In the genomic region with DNA sequence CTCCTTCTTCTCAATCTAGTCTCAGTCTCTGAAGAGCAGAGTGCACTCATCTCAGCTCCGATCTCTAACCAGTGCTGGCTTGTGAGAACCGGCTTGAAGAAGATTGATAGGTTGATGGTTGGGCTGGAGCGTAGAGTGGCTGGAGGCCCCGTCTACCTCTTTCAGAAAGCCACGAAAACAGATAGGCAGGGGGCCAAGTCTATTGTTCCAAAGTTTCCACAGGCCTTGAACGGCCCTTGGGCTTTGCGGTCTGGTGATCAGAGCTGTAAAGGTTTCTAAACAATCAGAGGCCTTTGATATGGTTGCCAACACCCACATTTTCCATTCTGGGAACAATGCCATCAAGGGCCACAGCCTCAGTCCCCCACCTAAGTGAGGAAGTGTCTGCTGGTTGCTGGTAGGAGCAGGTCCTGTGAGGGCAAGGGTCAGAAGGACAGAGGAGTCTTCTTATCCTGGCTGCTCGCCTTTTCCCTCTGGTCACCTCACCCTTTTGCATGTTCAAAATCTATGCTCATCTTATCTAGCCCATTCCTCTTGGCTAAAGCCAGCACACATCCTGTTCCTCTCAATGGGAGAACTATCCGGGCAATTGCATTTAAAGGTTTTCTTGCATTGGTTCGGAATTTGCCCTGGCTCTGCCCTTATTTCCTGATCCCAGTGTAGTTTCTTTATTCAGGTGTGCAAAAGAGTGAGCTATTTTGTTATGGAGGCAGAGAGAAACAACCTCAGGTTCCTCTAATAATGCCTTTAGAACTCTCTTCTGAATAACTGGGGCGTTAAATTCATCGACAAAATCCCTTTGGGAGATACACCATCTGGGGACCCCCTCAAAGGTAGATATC, we compare ENCODE assay signal across 1 cellular context.
TF ChIP-seq lines count a peak whose summit lies in the region.

No MANE protein-coding gene starts in this region.

TF ChIP-seq in K562, 482 proteins besides CTCF, POLR2A, EP300 and RAD21 (continued from another document and continues in another):
- TF ChIP-seq, protein P1, sequence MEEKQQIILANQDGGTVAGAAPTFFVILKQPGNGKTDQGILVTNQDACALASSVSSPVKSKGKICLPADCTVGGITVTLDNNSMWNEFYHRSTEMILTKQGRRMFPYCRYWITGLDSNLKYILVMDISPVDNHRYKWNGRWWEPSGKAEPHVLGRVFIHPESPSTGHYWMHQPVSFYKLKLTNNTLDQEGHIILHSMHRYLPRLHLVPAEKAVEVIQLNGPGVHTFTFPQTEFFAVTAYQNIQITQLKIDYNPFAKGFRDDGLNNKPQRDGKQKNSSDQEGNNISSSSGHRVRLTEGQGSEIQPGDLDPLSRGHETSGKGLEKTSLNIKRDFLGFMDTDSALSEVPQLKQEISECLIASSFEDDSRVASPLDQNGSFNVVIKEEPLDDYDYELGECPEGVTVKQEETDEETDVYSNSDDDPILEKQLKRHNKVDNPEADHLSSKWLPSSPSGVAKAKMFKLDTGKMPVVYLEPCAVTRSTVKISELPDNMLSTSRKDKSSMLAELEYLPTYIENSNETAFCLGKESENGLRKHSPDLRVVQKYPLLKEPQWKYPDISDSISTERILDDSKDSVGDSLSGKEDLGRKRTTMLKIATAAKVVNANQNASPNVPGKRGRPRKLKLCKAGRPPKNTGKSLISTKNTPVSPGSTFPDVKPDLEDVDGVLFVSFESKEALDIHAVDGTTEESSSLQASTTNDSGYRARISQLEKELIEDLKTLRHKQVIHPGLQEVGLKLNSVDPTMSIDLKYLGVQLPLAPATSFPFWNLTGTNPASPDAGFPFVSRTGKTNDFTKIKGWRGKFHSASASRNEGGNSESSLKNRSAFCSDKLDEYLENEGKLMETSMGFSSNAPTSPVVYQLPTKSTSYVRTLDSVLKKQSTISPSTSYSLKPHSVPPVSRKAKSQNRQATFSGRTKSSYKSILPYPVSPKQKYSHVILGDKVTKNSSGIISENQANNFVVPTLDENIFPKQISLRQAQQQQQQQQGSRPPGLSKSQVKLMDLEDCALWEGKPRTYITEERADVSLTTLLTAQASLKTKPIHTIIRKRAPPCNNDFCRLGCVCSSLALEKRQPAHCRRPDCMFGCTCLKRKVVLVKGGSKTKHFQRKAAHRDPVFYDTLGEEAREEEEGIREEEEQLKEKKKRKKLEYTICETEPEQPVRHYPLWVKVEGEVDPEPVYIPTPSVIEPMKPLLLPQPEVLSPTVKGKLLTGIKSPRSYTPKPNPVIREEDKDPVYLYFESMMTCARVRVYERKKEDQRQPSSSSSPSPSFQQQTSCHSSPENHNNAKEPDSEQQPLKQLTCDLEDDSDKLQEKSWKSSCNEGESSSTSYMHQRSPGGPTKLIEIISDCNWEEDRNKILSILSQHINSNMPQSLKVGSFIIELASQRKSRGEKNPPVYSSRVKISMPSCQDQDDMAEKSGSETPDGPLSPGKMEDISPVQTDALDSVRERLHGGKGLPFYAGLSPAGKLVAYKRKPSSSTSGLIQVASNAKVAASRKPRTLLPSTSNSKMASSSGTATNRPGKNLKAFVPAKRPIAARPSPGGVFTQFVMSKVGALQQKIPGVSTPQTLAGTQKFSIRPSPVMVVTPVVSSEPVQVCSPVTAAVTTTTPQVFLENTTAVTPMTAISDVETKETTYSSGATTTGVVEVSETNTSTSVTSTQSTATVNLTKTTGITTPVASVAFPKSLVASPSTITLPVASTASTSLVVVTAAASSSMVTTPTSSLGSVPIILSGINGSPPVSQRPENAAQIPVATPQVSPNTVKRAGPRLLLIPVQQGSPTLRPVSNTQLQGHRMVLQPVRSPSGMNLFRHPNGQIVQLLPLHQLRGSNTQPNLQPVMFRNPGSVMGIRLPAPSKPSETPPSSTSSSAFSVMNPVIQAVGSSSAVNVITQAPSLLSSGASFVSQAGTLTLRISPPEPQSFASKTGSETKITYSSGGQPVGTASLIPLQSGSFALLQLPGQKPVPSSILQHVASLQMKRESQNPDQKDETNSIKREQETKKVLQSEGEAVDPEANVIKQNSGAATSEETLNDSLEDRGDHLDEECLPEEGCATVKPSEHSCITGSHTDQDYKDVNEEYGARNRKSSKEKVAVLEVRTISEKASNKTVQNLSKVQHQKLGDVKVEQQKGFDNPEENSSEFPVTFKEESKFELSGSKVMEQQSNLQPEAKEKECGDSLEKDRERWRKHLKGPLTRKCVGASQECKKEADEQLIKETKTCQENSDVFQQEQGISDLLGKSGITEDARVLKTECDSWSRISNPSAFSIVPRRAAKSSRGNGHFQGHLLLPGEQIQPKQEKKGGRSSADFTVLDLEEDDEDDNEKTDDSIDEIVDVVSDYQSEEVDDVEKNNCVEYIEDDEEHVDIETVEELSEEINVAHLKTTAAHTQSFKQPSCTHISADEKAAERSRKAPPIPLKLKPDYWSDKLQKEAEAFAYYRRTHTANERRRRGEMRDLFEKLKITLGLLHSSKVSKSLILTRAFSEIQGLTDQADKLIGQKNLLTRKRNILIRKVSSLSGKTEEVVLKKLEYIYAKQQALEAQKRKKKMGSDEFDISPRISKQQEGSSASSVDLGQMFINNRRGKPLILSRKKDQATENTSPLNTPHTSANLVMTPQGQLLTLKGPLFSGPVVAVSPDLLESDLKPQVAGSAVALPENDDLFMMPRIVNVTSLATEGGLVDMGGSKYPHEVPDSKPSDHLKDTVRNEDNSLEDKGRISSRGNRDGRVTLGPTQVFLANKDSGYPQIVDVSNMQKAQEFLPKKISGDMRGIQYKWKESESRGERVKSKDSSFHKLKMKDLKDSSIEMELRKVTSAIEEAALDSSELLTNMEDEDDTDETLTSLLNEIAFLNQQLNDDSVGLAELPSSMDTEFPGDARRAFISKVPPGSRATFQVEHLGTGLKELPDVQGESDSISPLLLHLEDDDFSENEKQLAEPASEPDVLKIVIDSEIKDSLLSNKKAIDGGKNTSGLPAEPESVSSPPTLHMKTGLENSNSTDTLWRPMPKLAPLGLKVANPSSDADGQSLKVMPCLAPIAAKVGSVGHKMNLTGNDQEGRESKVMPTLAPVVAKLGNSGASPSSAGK (IDR thresholded peaks at IDR 0.05), result no peak
- TF ChIP-seq FOXK2 (conservative IDR thresholded peaks at IDR 0.05 in 1 of 2, IDR thresholded peaks at IDR 0.05 in 1 of 2; ENCODE audit: low read depth in 2 of 2), result 0 out of 4 replicates have a peak, but pooled peaks of 1 of the 2 experiments have one; percentile 12
- no peak for TF ChIP-seq ZNF121 (CRISPR knock-in tag; conservative IDR thresholded peaks at IDR 0.05)
- no peak for TF ChIP-seq LARP7 (IDR thresholded peaks at IDR 0.05)
- TF ChIP-seq ZNF175 (CRISPR knock-in tag; IDR thresholded peaks at IDR 0.05; ENCODE audit: low read depth), result no peak
- TF ChIP-seq GTF2A2 (tag; IDR thresholded peaks at IDR 0.05), result no peak
- TF ChIP-seq BMI1 (IDR thresholded peaks at IDR 0.05; ENCODE audit: low read length), result no peak
- no peak for TF ChIP-seq HCFC1 (IDR thresholded peaks at IDR 0.05; ENCODE audit: low read depth, low read length)
- TF ChIP-seq RHOXF2B (CRISPR knock-in tag; conservative IDR thresholded peaks at IDR 0.05), result no peak
- TF ChIP-seq, protein P2, sequence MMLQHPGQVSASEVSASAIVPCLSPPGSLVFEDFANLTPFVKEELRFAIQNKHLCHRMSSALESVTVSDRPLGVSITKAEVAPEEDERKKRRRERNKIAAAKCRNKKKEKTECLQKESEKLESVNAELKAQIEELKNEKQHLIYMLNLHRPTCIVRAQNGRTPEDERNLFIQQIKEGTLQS (IDR thresholded peaks at IDR 0.05), result no peak
- TF ChIP-seq, protein P2 (CRISPR knock-in tag; conservative IDR thresholded peaks at IDR 0.05), result peak; percentile 72; the same call in 1 of the 2 replicates
- peak; percentile 96; the same call in 1 of the 2 replicates for TF ChIP-seq ESRRA (IDR thresholded peaks at IDR 0.05; ENCODE audit: borderline replicate concordance, low read depth)
- TF ChIP-seq HNRNPH1 (optimal IDR thresholded peaks at IDR 0.05; ENCODE audit: low read depth, low read length), result no peak
- TF ChIP-seq ZNF830 (CRISPR knock-in tag; IDR thresholded peaks at IDR 0.05), result no peak
- TF ChIP-seq, protein P3, sequence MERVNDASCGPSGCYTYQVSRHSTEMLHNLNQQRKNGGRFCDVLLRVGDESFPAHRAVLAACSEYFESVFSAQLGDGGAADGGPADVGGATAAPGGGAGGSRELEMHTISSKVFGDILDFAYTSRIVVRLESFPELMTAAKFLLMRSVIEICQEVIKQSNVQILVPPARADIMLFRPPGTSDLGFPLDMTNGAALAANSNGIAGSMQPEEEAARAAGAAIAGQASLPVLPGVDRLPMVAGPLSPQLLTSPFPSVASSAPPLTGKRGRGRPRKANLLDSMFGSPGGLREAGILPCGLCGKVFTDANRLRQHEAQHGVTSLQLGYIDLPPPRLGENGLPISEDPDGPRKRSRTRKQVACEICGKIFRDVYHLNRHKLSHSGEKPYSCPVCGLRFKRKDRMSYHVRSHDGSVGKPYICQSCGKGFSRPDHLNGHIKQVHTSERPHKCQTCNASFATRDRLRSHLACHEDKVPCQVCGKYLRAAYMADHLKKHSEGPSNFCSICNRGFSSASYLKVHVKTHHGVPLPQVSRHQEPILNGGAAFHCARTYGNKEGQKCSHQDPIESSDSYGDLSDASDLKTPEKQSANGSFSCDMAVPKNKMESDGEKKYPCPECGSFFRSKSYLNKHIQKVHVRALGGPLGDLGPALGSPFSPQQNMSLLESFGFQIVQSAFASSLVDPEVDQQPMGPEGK (CRISPR knock-in tag; IDR thresholded peaks at IDR 0.05; ENCODE audit: borderline replicate concordance), result no peak
- TF ChIP-seq THRAP3 (IDR thresholded peaks at IDR 0.05; ENCODE audit: borderline replicate concordance), result no peak
- TF ChIP-seq RBFOX2 (IDR thresholded peaks at IDR 0.05; ENCODE audit: low read depth, low read length), result no peak
- TF ChIP-seq RBM39 (optimal IDR thresholded peaks at IDR 0.05; ENCODE audit: low read depth, low read length), result no peak
- peak; percentile 91 for TF ChIP-seq HMG20A (CRISPR knock-in tag; conservative IDR thresholded peaks at IDR 0.05)
- no peak for TF ChIP-seq NFE2L1 (tag; IDR thresholded peaks at IDR 0.05; ENCODE audit: borderline replicate concordance, low read depth)
- peak; percentile 8; the same call in 1 of the 2 replicates for TF ChIP-seq PYGO2 (tag; IDR thresholded peaks at IDR 0.05)
- TF ChIP-seq, protein P4, sequence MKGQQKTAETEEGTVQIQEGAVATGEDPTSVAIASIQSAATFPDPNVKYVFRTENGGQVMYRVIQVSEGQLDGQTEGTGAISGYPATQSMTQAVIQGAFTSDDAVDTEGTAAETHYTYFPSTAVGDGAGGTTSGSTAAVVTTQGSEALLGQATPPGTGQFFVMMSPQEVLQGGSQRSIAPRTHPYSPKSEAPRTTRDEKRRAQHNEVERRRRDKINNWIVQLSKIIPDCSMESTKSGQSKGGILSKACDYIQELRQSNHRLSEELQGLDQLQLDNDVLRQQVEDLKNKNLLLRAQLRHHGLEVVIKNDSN (CRISPR knock-in tag; IDR thresholded peaks at IDR 0.05), result no peak
- TF ChIP-seq TBL1XR1 (IDR thresholded peaks at IDR 0.05; ENCODE audit: low read length in 2 of 2), result peak in 1 of 2 experiments; percentile 81; a peak in 1 of 4 replicates
- TF ChIP-seq, protein P5, sequence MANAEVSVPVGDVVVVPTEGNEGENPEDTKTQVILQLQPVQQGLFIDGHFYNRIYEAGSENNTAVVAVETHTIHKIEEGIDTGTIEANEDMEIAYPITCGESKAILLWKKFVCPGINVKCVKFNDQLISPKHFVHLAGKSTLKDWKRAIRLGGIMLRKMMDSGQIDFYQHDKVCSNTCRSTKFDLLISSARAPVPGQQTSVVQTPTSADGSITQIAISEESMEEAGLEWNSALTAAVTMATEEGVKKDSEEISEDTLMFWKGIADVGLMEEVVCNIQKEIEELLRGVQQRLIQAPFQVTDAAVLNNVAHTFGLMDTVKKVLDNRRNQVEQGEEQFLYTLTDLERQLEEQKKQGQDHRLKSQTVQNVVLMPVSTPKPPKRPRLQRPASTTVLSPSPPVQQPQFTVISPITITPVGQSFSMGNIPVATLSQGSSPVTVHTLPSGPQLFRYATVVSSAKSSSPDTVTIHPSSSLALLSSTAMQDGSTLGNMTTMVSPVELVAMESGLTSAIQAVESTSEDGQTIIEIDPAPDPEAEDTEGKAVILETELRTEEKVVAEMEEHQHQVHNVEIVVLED (CRISPR knock-in tag; IDR thresholded peaks at IDR 0.05), result no peak
- TF ChIP-seq ZNF354B (CRISPR knock-in tag; IDR thresholded peaks at IDR 0.05), result no peak
- no peak for TF ChIP-seq ZNF124 (CRISPR knock-in tag; IDR thresholded peaks at IDR 0.05)
- no peak for TF ChIP-seq NELFE (IDR thresholded peaks at IDR 0.05; ENCODE audit: insufficient read depth, insufficient read length)
- TF ChIP-seq PURB (CRISPR knock-in tag; IDR thresholded peaks at IDR 0.05; ENCODE audit: low read depth), result no peak
- TF ChIP-seq ZNF24 (IDR thresholded peaks at IDR 0.05), result no peak; the same call in 1 of the 2 replicates
- peak; percentile 96 for TF ChIP-seq CCNT2 (IDR thresholded peaks at IDR 0.05; ENCODE audit: borderline replicate concordance, extremely low read depth, insufficient read length, low read depth, low read length)
- TF ChIP-seq MTF1 (CRISPR knock-in tag; IDR thresholded peaks at IDR 0.05; ENCODE audit: borderline replicate concordance), result no peak
- TF ChIP-seq JUNB (CRISPR knock-in tag; conservative IDR thresholded peaks at IDR 0.05), result no peak
- TF ChIP-seq GATAD2B (IDR thresholded peaks at IDR 0.05; ENCODE audit: borderline replicate concordance), result no peak; the same call in 1 of the 2 replicates
- no peak; the same call in 1 of the 2 replicates for TF ChIP-seq ZNF644 (tag; IDR thresholded peaks at IDR 0.05; ENCODE audit: low read depth)
- TF ChIP-seq ELF1 (tag; IDR thresholded peaks at IDR 0.05), result peak; percentile 36; the same call in 1 of the 2 replicates
- TF ChIP-seq U2AF2 (optimal IDR thresholded peaks at IDR 0.05; ENCODE audit: low read depth, low read length), result no peak
- no peak for TF ChIP-seq SRSF9 (IDR thresholded peaks at IDR 0.05; ENCODE audit: borderline replicate concordance, low read depth, low read length)
- TF ChIP-seq ZNF174 (CRISPR knock-in tag; IDR thresholded peaks at IDR 0.05), result no peak
- TF ChIP-seq KLF13 (tag; IDR thresholded peaks at IDR 0.05; ENCODE audit: borderline replicate concordance, low read depth), result no peak
- no peak for TF ChIP-seq RBM17 (IDR thresholded peaks at IDR 0.05; ENCODE audit: borderline replicate concordance, low read depth, low read length)
- TF ChIP-seq LCOR (CRISPR knock-in tag; IDR thresholded peaks at IDR 0.05), result peak; percentile 42; the same call in 1 of the 2 replicates
- no peak for TF ChIP-seq TCFL5 (CRISPR knock-in tag; conservative IDR thresholded peaks at IDR 0.05)
- no peak for TF ChIP-seq ZNF41 (CRISPR knock-in tag; conservative IDR thresholded peaks at IDR 0.05)
- TF ChIP-seq ZNF699 (CRISPR knock-in tag; IDR thresholded peaks at IDR 0.05; ENCODE audit: insufficient replicate concordance), result no peak
- peak in 1 of 3 experiments; percentile 9 for TF ChIP-seq YY1 (IDR thresholded peaks at IDR 0.05; ENCODE audit: borderline replicate concordance in 1 of 3, control insufficient read depth in 1 of 3, extremely low read depth in 1 of 3, insufficient read depth in 3 of 3, insufficient read length in 1 of 3, insufficient replicate concordance in 2 of 3, low read depth in 1 of 3, low read length in 2 of 3)
- TF ChIP-seq XRCC4 (IDR thresholded peaks at IDR 0.05; ENCODE audit: extremely low read depth, insufficient read depth, insufficient read length), result no peak
- peak; percentile 68 for TF ChIP-seq NR2C2 (CRISPR knock-in tag; IDR thresholded peaks at IDR 0.05)
- TF ChIP-seq NR2C2 (tag; IDR thresholded peaks at IDR 0.05), result peak; percentile 95
- no peak for TF ChIP-seq CSDE1 (IDR thresholded peaks at IDR 0.05)
- TF ChIP-seq ZNF239 (CRISPR knock-in tag; IDR thresholded peaks at IDR 0.05), result peak; percentile 66
- TF ChIP-seq POU5F1 (IDR thresholded peaks at IDR 0.05; ENCODE audit: borderline replicate concordance, low read depth, low read length, partially characterized antibody), result no peak
- peak; percentile 98 for TF ChIP-seq KDM1A (IDR thresholded peaks at IDR 0.05)
